ENCODE assay signal across 17 cellular contexts in the genomic region with DNA sequence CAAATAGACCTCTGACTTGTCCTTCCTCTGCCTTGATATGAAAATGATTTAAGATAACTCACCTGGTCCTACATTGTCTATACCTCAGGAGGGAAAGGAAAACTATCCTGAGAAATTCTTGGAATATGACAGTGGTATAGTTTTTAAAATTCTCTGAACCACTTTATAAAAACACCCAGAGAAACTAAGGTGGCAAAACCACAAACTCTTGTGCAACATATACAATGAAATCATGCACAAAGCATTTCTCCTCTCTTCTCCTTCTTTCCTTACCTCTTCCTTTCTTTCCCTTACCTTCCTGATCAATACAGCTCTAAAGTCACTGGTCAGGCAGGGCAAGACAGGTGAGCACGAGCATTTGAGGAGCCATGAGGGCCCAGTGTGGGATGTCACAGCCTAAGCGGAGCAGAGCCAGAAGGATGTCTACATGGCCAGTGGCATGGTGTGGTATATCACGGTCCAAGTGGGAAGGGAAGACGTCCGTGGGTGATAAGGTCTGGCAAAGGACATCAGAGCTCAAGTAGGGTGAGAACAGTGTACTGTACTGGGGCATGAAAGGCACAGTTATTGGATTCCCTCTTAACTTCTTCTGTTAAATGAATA.
A peak's percentile ranks its signal among the peaks of the same experiment; 100 is the strongest.
DNase-seq lines count a peak whose midpoint lies in the region; ATAC-seq and FAIRE-seq lines count a peak whose summit lies in the region.
"Had no signal": no experiment of that assay in that cellular context is flagged by ENCODE, and none has a peak within 500 bp of the region (broad histone marks: within the 10 kb centered on the region; RNA-seq: fewer than 3 reads in every experiment).

No MANE protein-coding gene starts in this region.

- peak; percentile 24 for ATAC-seq in effector memory CD8-positive, alpha-beta T cell (replicated peaks)
- ATAC-seq in HG03457 (IDR thresholded peaks at IDR 0.05; ENCODE audit: unreplicated experiment) = no peak
- ATAC-seq: HCT116 had no signal

- H2AFZ ChIP-seq in neuronal stem cell (ENCODE audit: low read length) = no peak overlapping the region

- H3K9me3 Mint-ChIP-seq in CD8-positive, alpha-beta memory T cell = no peaks in the 10 kb centered on the region
- H3K9me3 Mint-ChIP-seq in effector memory CD8-positive, alpha-beta T cell = no peaks in the 10 kb centered on the region

- no peak overlapping the region for H2BK12ac ChIP-seq in neuronal stem cell (ENCODE audit: low read length)

- no peak for FAIRE-seq in GM19239 (lab: Jason Lieb, UNC)

- no peak overlapping the region for H3K9ac ChIP-seq in neuronal stem cell (ENCODE audit: low read depth, low read length, poor library complexity)

- no peak overlapping the region for H2BK5ac ChIP-seq in neuronal stem cell (ENCODE audit: low read length)

- no peak overlapping the region for H3K4me3 ChIP-seq in CD8-positive, alpha-beta memory T cell (ENCODE audit: low read length)
- H3K4me3 ChIP-seq in neuronal stem cell (ENCODE audit: low read length in 2 of 2) = no peak overlapping the region
- H3K4me3 ChIP-seq: SK-N-MC had no signal

- H3K4me1 Mint-ChIP-seq in CD8-positive, alpha-beta memory T cell = peaks cover 21 to 33% (median 25%) of the 10 kb centered on the region in 3 donors
- peaks cover 20 to 26% of the 10 kb centered on the region in 2 donors for H3K4me1 Mint-ChIP-seq in effector memory CD8-positive, alpha-beta T cell (ENCODE audit: low read depth in 2 of 2)

- H3K9me3 ChIP-seq in CD8-positive, alpha-beta memory T cell (ENCODE audit: low read length) = no peaks in the 10 kb centered on the region
- no peaks in the 10 kb centered on the region for H3K9me3 ChIP-seq in neuronal stem cell (replicated peaks in 1 of 2; ENCODE audit: control insufficient read depth in 2 of 2, insufficient read depth in 1 of 2, low read depth in 1 of 2, low read length in 2 of 2)

- no peak overlapping the region for H4K91ac ChIP-seq in neuronal stem cell (ENCODE audit: low read depth, low read length, poor library complexity)

- H3K27me3 ChIP-seq in CD8-positive, alpha-beta memory T cell (ENCODE audit: insufficient read depth, low read length, poor library complexity, severe bottlenecking) = no peaks in the 10 kb centered on the region
- no peaks in the 10 kb centered on the region for H3K27me3 ChIP-seq in neuronal stem cell (ENCODE audit: control insufficient read depth in 3 of 3, insufficient read depth in 3 of 3, low read depth in 1 of 3, low read length in 3 of 3)

- H2BK120ac ChIP-seq in neuronal stem cell (ENCODE audit: low read depth, low read length) = no peak overlapping the region

- H3K4me3 Mint-ChIP-seq in CD8-positive, alpha-beta memory T cell = peak overlapping the region in 6 of 7 donors; percentile 29 to 58 (median 32)
- peak overlapping the region; percentile 43 to 51 for H3K4me3 Mint-ChIP-seq in effector memory CD8-positive, alpha-beta T cell

- no peak overlapping the region for H3K14ac ChIP-seq in neuronal stem cell (ENCODE audit: low read length)

- no peaks in the 10 kb centered on the region for H3K36me3 ChIP-seq in CD8-positive, alpha-beta memory T cell (ENCODE audit: insufficient read depth, low read length)
- no peaks in the 10 kb centered on the region for H3K36me3 ChIP-seq in neuronal stem cell (replicated peaks in 1 of 2; ENCODE audit: control insufficient read depth in 2 of 2, insufficient read depth in 2 of 2, low read length in 2 of 2)

- H3K4me1 ChIP-seq in CD8-positive, alpha-beta memory T cell (ENCODE audit: insufficient read depth, low read length) = no peaks in the 10 kb centered on the region
- H3K4me1 ChIP-seq in neuronal stem cell (ENCODE audit: control insufficient read depth in 2 of 2, insufficient read depth in 1 of 2, low read depth in 1 of 2, low read length in 2 of 2) = peaks cover 5 to 6% of the 10 kb centered on the region in 2 donors

- H3K27ac ChIP-seq in CD8-positive, alpha-beta memory T cell (ENCODE audit: low read depth, low read length) = no peak overlapping the region
- H3K27ac ChIP-seq in neuronal stem cell (replicated peaks; ENCODE audit: low read length) = no peak overlapping the region
- H3K27ac ChIP-seq: SK-N-MC had no signal

- H4K8ac ChIP-seq in neuronal stem cell (ENCODE audit: low read depth, low read length) = no peak overlapping the region

- peak overlapping the region; percentile 8 for H2BK15ac ChIP-seq in neuronal stem cell (ENCODE audit: low read length)

- no peak for DNase-seq in CD8-positive, alpha-beta memory T cell
- DNase-seq in M059J (ENCODE audit: low read depth) = peak; percentile 45
- DNase-seq in effector memory CD8-positive, alpha-beta T cell = no peak
- no peak for DNase-seq in neuronal stem cell (ENCODE audit: low spot score)
- DNase-seq in GM19239 (ENCODE audit: insufficient read length, low spot score) = no peak
- no peak for DNase-seq in effector CD8-positive, alpha-beta T cell (lab: John Stamatoyannopoulos, UW)
- DNase-seq: C1 segment of cervical spinal cord, COR-L47, KBM-7, NCI-H1105, NCI-H1694, NCI-H2227 treated with DMSO at 0.1 percent for 48 hours, NCI-H524 treated with DMSO at 0.1 percent for 48 hours, Right ventricle myocardium superior had no signal

- no peak overlapping the region for H3K23ac ChIP-seq in neuronal stem cell (ENCODE audit: low read depth, low read length, poor library complexity)

- POLR2A ChIA-PET in CD8-positive, alpha-beta memory T cell (lab: Charles Lee) = no interaction called here

- no peaks in the 10 kb centered on the region for H3K27me3 Mint-ChIP-seq in CD8-positive, alpha-beta memory T cell
- H3K27me3 Mint-ChIP-seq in effector memory CD8-positive, alpha-beta T cell = no peaks in the 10 kb centered on the region

- WGBS in neuronal stem cell (ENCODE audit: extremely low coverage in 2 of 2, insufficient read length in 2 of 2, insufficient replicate concordance in 1 of 2), 2 donors = no CpG with 5 or more reads among the region's 5 CpGs

- CTCF ChIA-PET in CD8-positive, alpha-beta memory T cell (lab: Charles Lee) = no interaction called here

- no peak overlapping the region for H2AK5ac ChIP-seq in neuronal stem cell (ENCODE audit: low read depth, low read length)

- no peak overlapping the region for H3K4me2 ChIP-seq in neuronal stem cell (ENCODE audit: insufficient read depth, low read length, poor library complexity, severe bottlenecking)

- H3K4ac ChIP-seq in neuronal stem cell (ENCODE audit: low read length) = no peak overlapping the region

- peaks cover 2 to 30% (median 17%) of the 10 kb centered on the region in 3 donors for H3K36me3 Mint-ChIP-seq in CD8-positive, alpha-beta memory T cell
- H3K36me3 Mint-ChIP-seq in effector memory CD8-positive, alpha-beta T cell (ENCODE audit: insufficient read depth) = no peaks in the 10 kb centered on the region

- no peaks in the 10 kb centered on the region for H3K79me1 ChIP-seq in neuronal stem cell (ENCODE audit: low read depth, low read length)

- peak overlapping the region in 6 of 8 donors; percentile 7 to 76 (median 56) for H3K27ac Mint-ChIP-seq in CD8-positive, alpha-beta memory T cell
- H3K27ac Mint-ChIP-seq in effector memory CD8-positive, alpha-beta T cell = peak overlapping the region; percentile 8 to 33

- peak overlapping the region; percentile 38 for H3K18ac ChIP-seq in neuronal stem cell (ENCODE audit: low read length)
